ENCODE assay signal across 20 cellular contexts in the genomic region with DNA sequence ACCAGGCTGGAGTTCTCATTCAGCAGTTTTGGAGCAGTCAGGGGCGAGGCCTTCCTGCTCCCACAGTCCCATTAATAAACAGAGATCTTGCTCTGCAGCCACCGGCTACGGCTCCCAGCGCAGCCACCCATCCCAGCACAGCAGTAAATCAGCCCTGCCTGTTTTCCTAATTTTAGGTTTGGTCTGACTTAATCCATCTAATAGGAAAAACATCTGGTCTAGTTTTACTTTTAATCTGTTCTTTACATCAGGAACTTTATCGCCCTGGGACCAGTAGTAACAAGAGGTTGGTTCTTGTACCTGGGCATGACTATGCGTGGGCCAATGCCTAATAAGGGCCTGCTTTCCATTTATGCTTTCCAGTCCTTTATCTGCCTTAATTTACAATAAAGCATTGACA.
DNase-seq lines count a peak whose midpoint lies in the region; ATAC-seq and TF ChIP-seq lines count a peak whose summit lies in the region.
"Had no signal": no experiment of that assay in that cellular context is flagged by ENCODE, and none has a peak within 500 bp of the region (broad histone marks: within the 10 kb centered on the region; RNA-seq: fewer than 3 reads in every experiment).

No MANE protein-coding gene starts in this region.

- H3K27me3 Mint-ChIP-seq in nephron (ENCODE audit: low read depth), result no peaks in the 10 kb centered on the region
- H3K27me3 Mint-ChIP-seq: CD4-positive, alpha-beta memory T cell had no signal

- peak; percentile 29 for TF ChIP-seq RAD21 in SK-N-SH (IDR thresholded peaks at IDR 0.05; ENCODE audit: low read length)

- intact Hi-C loops in Right ventricle myocardium inferior (cut with DNase I) (no loop called here), right cardiac atrium (cut with DNase I) (no loop called here), breast epithelium (cut with DNase I; ENCODE audit: low total_unique reads) (no loop called here)

- H3K4me1 ChIP-seq in right cardiac atrium (ENCODE audit: control insufficient read depth, insufficient read depth, low read length) (no peaks in the 10 kb centered on the region), SK-N-SH (ENCODE audit: control insufficient read depth in 1 of 2, insufficient read depth in 2 of 2, low read depth in 1 of 2, low read length in 1 of 2) (peaks cover 0 to 10% of the 10 kb centered on the region in 2 experiments; a peak in 2 of 4 replicates), breast epithelium (no peaks in the 10 kb centered on the region)
- H3K4me1 ChIP-seq: A549, BLaER1 had no signal

- TF ChIP-seq EP300 in SK-N-SH (IDR thresholded peaks at IDR 0.05; ENCODE audit: borderline replicate concordance in 1 of 2, low read depth in 1 of 2, low read length in 1 of 2), result peak in 1 of 2 experiments; percentile 95; a peak in 2 of 4 replicates

- H2AFZ ChIP-seq in SK-N-SH (ENCODE audit: low read depth), result no peak overlapping the region

- WGBS in right cardiac atrium, result 72% methylated on average over 6 of the region's 6 CpGs
- 87% methylated on average over 6 of the region's 6 CpGs for WGBS in SK-N-SH (ENCODE audit: low lambda C conversion rate)

- DNase-seq in Right ventricle myocardium inferior (ENCODE audit: missing footprints) (peak; percentile 39), right cardiac atrium (no peak), SK-N-SH (peak; percentile 53), breast epithelium (ENCODE audit: low spot score in 2 of 2) (no peak)
- no peak for DNase-seq in activated naive CD4-positive, alpha-beta T cell treated with anti-CD3 and anti-CD28 coated beads, Interleukin-2, amount 50 U/mL, for 16 hours
- DNase-seq: AML-193; CD4-positive, alpha-beta memory T cell; DMS79 treated with DMSO at 0.1 percent for 48 hours; GF-D8; GOT3; H7; HFFc6; IMR-90 had no signal

- no peak overlapping the region for H3K4me2 ChIP-seq in SK-N-SH
- H3K4me2 ChIP-seq: A549, BLaER1 had no signal

- no peak for ATAC-seq in Right ventricle myocardium inferior
- ATAC-seq in right cardiac atrium, result no peak
- no peak for ATAC-seq in HG03159 (IDR thresholded peaks at IDR 0.05; ENCODE audit: unreplicated experiment)
- ATAC-seq: A549, HCT116 had no signal

- no peak overlapping the region for H3K4me3 ChIP-seq in right cardiac atrium (ENCODE audit: low read length)
- no peak overlapping the region for H3K4me3 ChIP-seq in SK-N-SH (ENCODE audit: low read depth in 2 of 2, low read length in 1 of 2)
- no peak overlapping the region for H3K4me3 ChIP-seq in breast epithelium
- H3K4me3 ChIP-seq: A549, BLaER1 had no signal

- H3K9me3 Mint-ChIP-seq in nephron, result no peaks in the 10 kb centered on the region
- H3K9me3 Mint-ChIP-seq: HFFc6 had no signal

- H3K27ac ChIP-seq in right cardiac atrium (ENCODE audit: low read length), result no peak overlapping the region
- H3K27ac ChIP-seq in SK-N-SH (ENCODE audit: low read depth in 2 of 2, low read length in 1 of 2), result peak overlapping the region in 1 of 2 experiments; percentile 74; a peak in 2 of 4 replicates
- no peak overlapping the region for H3K27ac ChIP-seq in breast epithelium
- H3K27ac ChIP-seq: 22Rv1, A549, BLaER1 had no signal

- TF ChIP-seq CTCF in SK-N-SH (IDR thresholded peaks at IDR 0.05), result no peak
- no peak for TF ChIP-seq CTCF in nephron (IDR thresholded peaks at IDR 0.05; ENCODE audit: unreplicated experiment in 3 of 3)
- TF ChIP-seq CTCF in breast epithelium (IDR thresholded peaks at IDR 0.05), result no peak

- H3K9me3 ChIP-seq in right cardiac atrium (ENCODE audit: control insufficient read depth, low read length) (no peaks in the 10 kb centered on the region), SK-N-SH (no peaks in the 10 kb centered on the region), breast epithelium (no peaks in the 10 kb centered on the region)
- H3K9me3 ChIP-seq: A549, BLaER1 had no signal

- no peaks in the 10 kb centered on the region for H3K9me2 ChIP-seq in SK-N-SH

- CTCF ChIA-PET in SK-N-SH (lab: Yijun Ruan, JAX), result interaction anchor here (1.0 to 3.0 kb wide), 5 partner anchors 11 to 62 kb away, joined by 3 to 12 read pairs (median 4); no protein-coding TSS in a partner anchor

- H3K36me3 ChIP-seq in SK-N-SH (replicated peaks in 1 of 2; ENCODE audit: control insufficient read depth in 1 of 2, insufficient read depth in 2 of 2, low read length in 1 of 2), result no peaks in the 10 kb centered on the region
- H3K36me3 ChIP-seq in breast epithelium, result no peaks in the 10 kb centered on the region
- H3K36me3 ChIP-seq: BLaER1 had no signal

- no peaks in the 10 kb centered on the region for H3K36me3 Mint-ChIP-seq in nephron (ENCODE audit: low read depth)
- H3K36me3 Mint-ChIP-seq: CD14-positive monocyte; CD4-positive, alpha-beta memory T cell had no signal

- no peak overlapping the region for H3K9ac ChIP-seq in SK-N-SH
- H3K9ac ChIP-seq: BLaER1 had no signal

- peak overlapping the region in 2 of 3 experiments; percentile 29 to 37 for H3K27ac Mint-ChIP-seq in nephron
- H3K27ac Mint-ChIP-seq: CD4-positive, alpha-beta memory T cell; HFFc6 had no signal

- no peaks in the 10 kb centered on the region for H3K27me3 ChIP-seq in right cardiac atrium (ENCODE audit: control insufficient read depth, insufficient read depth)
- no peaks in the 10 kb centered on the region for H3K27me3 ChIP-seq in SK-N-SH (ENCODE audit: insufficient read depth)
- H3K27me3 ChIP-seq in breast epithelium, result no peaks in the 10 kb centered on the region
- H3K27me3 ChIP-seq: BLaER1 had no signal

- H4K20me1 ChIP-seq in SK-N-SH (ENCODE audit: insufficient read depth), result no peaks in the 10 kb centered on the region
- H4K20me1 ChIP-seq: BLaER1 had no signal

- no peak for TF ChIP-seq POLR2A in breast epithelium (IDR thresholded peaks at IDR 0.05)

- peaks cover 17% of the 10 kb centered on the region for H3K4me1 Mint-ChIP-seq in nephron
- H3K4me1 Mint-ChIP-seq: CD14-positive monocyte; CD4-positive, alpha-beta memory T cell had no signal

- H3K79me2 ChIP-seq in SK-N-SH (ENCODE audit: insufficient read depth), result no peaks in the 10 kb centered on the region

- H3K4me3 Mint-ChIP-seq in nephron, result no peak overlapping the region
- H3K4me3 Mint-ChIP-seq: CD14-positive monocyte; CD4-positive, alpha-beta memory T cell; HFFc6 had no signal

- H3F3A ChIP-seq in SK-N-SH (replicated peaks; ENCODE audit: insufficient read depth), result no peaks in the 10 kb centered on the region

- POLR2A ChIA-PET in SK-N-SH (lab: Yijun Ruan, JAX), result no interaction called here

TF ChIP-seq in SK-N-SH, 30 proteins besides CTCF, POLR2A, EP300 and RAD21 (continues in another document):
- no peak for TF ChIP-seq SIN3A (IDR thresholded peaks at IDR 0.05; ENCODE audit: borderline replicate concordance, low read depth, low read length)
- TF ChIP-seq TEAD4 (IDR thresholded peaks at IDR 0.05; ENCODE audit: borderline replicate concordance, insufficient read depth), result no peak
- no peak for TF ChIP-seq FOSL2 (IDR thresholded peaks at IDR 0.05; ENCODE audit: borderline replicate concordance, low read depth)
- no peak for TF ChIP-seq NFIC (IDR thresholded peaks at IDR 0.05; ENCODE audit: borderline replicate concordance)
- TF ChIP-seq ELF1 (IDR thresholded peaks at IDR 0.05), result no peak
- TF ChIP-seq SMC3 (IDR thresholded peaks at IDR 0.05; ENCODE audit: low read depth, low read length), result no peak
- TF ChIP-seq, protein P1, sequence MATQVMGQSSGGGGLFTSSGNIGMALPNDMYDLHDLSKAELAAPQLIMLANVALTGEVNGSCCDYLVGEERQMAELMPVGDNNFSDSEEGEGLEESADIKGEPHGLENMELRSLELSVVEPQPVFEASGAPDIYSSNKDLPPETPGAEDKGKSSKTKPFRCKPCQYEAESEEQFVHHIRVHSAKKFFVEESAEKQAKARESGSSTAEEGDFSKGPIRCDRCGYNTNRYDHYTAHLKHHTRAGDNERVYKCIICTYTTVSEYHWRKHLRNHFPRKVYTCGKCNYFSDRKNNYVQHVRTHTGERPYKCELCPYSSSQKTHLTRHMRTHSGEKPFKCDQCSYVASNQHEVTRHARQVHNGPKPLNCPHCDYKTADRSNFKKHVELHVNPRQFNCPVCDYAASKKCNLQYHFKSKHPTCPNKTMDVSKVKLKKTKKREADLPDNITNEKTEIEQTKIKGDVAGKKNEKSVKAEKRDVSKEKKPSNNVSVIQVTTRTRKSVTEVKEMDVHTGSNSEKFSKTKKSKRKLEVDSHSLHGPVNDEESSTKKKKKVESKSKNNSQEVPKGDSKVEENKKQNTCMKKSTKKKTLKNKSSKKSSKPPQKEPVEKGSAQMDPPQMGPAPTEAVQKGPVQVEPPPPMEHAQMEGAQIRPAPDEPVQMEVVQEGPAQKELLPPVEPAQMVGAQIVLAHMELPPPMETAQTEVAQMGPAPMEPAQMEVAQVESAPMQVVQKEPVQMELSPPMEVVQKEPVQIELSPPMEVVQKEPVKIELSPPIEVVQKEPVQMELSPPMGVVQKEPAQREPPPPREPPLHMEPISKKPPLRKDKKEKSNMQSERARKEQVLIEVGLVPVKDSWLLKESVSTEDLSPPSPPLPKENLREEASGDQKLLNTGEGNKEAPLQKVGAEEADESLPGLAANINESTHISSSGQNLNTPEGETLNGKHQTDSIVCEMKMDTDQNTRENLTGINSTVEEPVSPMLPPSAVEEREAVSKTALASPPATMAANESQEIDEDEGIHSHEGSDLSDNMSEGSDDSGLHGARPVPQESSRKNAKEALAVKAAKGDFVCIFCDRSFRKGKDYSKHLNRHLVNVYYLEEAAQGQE (IDR thresholded peaks at IDR 0.05; ENCODE audit: low read depth, low read length), result no peak
- TF ChIP-seq GABPA (IDR thresholded peaks at IDR 0.05; ENCODE audit: low read depth), result no peak
- TF ChIP-seq, protein P2, sequence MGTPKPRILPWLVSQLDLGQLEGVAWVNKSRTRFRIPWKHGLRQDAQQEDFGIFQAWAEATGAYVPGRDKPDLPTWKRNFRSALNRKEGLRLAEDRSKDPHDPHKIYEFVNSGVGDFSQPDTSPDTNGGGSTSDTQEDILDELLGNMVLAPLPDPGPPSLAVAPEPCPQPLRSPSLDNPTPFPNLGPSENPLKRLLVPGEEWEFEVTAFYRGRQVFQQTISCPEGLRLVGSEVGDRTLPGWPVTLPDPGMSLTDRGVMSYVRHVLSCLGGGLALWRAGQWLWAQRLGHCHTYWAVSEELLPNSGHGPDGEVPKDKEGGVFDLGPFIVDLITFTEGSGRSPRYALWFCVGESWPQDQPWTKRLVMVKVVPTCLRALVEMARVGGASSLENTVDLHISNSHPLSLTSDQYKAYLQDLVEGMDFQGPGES (IDR thresholded peaks at IDR 0.05; ENCODE audit: low read depth, low read length), result no peak
- TF ChIP-seq NRF1 (IDR thresholded peaks at IDR 0.05; ENCODE audit: low read depth, low read length), result no peak
- TF ChIP-seq MXI1 (IDR thresholded peaks at IDR 0.05; ENCODE audit: low read depth, low read length), result 0 out of 2 replicates have a peak, but pooled peaks have one; percentile 11
- no peak for TF ChIP-seq MAX (IDR thresholded peaks at IDR 0.05; ENCODE audit: low read depth)
- peak; percentile 74; the same call in 1 of the 2 replicates for TF ChIP-seq RCOR1 (IDR thresholded peaks at IDR 0.05; ENCODE audit: low read length)
- TF ChIP-seq TAF1 (IDR thresholded peaks at IDR 0.05; ENCODE audit: borderline replicate concordance, low read depth, low read length), result no peak

Comparison
In these comparisons a context has a peak if more than half of its experiments do, and no peak if none do; other contexts are left out.
1. DNase-seq: peak in Right ventricle myocardium inferior (single experiment) and SK-N-SH (single experiment); none in right cardiac atrium (0 of 3), breast epithelium (0 of 2) and activated naive CD4-positive, alpha-beta T cell treated with anti-CD3 and anti-CD28 coated beads, Interleukin-2, amount 50 U/mL, for 16 hours (single experiment).